Comparison of ENCODE assay signal across 1 cellular context in genomic region chr16:30092373-30093010, GRCh38.
TF ChIP-seq lines count a peak whose summit lies in the region.

No MANE protein-coding gene starts in this region.

TF ChIP-seq in H1, 55 proteins besides CTCF, POLR2A, EP300 and RAD21:
- TF ChIP-seq BCL11A (IDR thresholded peaks at IDR 0.05; ENCODE audit: low read depth in 2 of 2, low read length in 2 of 2) (no peak), TBP (IDR thresholded peaks at IDR 0.05; ENCODE audit: low read depth, low read length) (peak; percentile 50; the same call in 1 of the 2 replicates), EGR1 (IDR thresholded peaks at IDR 0.05; ENCODE audit: borderline replicate concordance, low read depth, low read length) (peak; percentile 44; the same call in 1 of the 2 replicates), NRF1 (IDR thresholded peaks at IDR 0.05; ENCODE audit: low read depth, low read length) (no peak), RFX5 (IDR thresholded peaks at IDR 0.05; ENCODE audit: borderline replicate concordance, low read depth, low read length) (no peak), CHD7 (IDR thresholded peaks at IDR 0.05; ENCODE audit: insufficient replicate concordance, low read length) (no peak), ASH2L (IDR thresholded peaks at IDR 0.05; ENCODE audit: low read length) (no peak), MAFK (IDR thresholded peaks at IDR 0.05; ENCODE audit: low read depth, low read length) (no peak), SIN3A (conservative IDR thresholded peaks at IDR 0.05 in 1 of 2, IDR thresholded peaks at IDR 0.05 in 1 of 2; ENCODE audit: low read depth in 1 of 2, low read length in 2 of 2) (peak; percentile 68 to 83; a peak in 3 of 4 replicates), TAF1 (IDR thresholded peaks at IDR 0.05; ENCODE audit: low read depth, low read length) (peak; percentile 38), TEAD4 (IDR thresholded peaks at IDR 0.05; ENCODE audit: low read depth, low read length) (no peak), YY1 (IDR thresholded peaks at IDR 0.05; ENCODE audit: low read depth, low read length) (peak; percentile 53; the same call in 1 of the 2 replicates), SUZ12 (IDR thresholded peaks at IDR 0.05; ENCODE audit: low read length) (no peak), KDM1A (IDR thresholded peaks at IDR 0.05; ENCODE audit: borderline replicate concordance, low read length) (peak; percentile 96; the same call in 1 of the 2 replicates), USF2 (IDR thresholded peaks at IDR 0.05; ENCODE audit: low read length) (peak; percentile 44; the same call in 1 of the 2 replicates), POU5F1 (IDR thresholded peaks at IDR 0.05; ENCODE audit: low read depth, low read length) (no peak), POLR2AphosphoS5 (IDR thresholded peaks at IDR 0.05; ENCODE audit: low read depth, low read length) (peak; percentile 58; the same call in 1 of the 2 replicates), CHD1 (IDR thresholded peaks at IDR 0.05; ENCODE audit: low read depth, low read length) (no peak), HDAC2 (IDR thresholded peaks at IDR 0.05; ENCODE audit: borderline replicate concordance in 1 of 2, low read depth in 2 of 2, low read length in 2 of 2) (peak in 1 of 2 experiments; percentile 93; a peak in 1 of 4 replicates), CBX8 (IDR thresholded peaks at IDR 0.05; ENCODE audit: borderline replicate concordance, low read depth, low read length) (no peak), JUN (IDR thresholded peaks at IDR 0.05; ENCODE audit: low read depth, low read length) (no peak), JUND (IDR thresholded peaks at IDR 0.05; ENCODE audit: low read length) (no peak), NANOG (IDR thresholded peaks at IDR 0.05; ENCODE audit: insufficient read depth, low read depth, low read length, poor library complexity, severe bottlenecking) (peak; percentile 40), BACH1 (IDR thresholded peaks at IDR 0.05; ENCODE audit: low read length) (no peak), TAF7 (optimal IDR thresholded peaks at IDR 0.05; ENCODE audit: borderline replicate concordance, low read depth, low read length) (no peak), ZNF274 (IDR thresholded peaks at IDR 0.05; ENCODE audit: borderline replicate concordance, extremely low read depth, low read length) (no peak), SP1 (IDR thresholded peaks at IDR 0.05; ENCODE audit: low read depth, low read length) (peak; percentile 52; the same call in 1 of the 2 replicates), CEBPB (IDR thresholded peaks at IDR 0.05; ENCODE audit: low read depth, low read length) (no peak), CREB1 (IDR thresholded peaks at IDR 0.05) (peak; percentile 70), KDM4A (IDR thresholded peaks at IDR 0.05; ENCODE audit: low read depth, low read length, severe bottlenecking) (no peak), CHD2 (IDR thresholded peaks at IDR 0.05; ENCODE audit: low read length) (0 out of 2 replicates have a peak, but pooled peaks have one; percentile 42), HDAC6 (IDR thresholded peaks at IDR 0.05; ENCODE audit: low read depth, low read length) (no peak), BRCA1 (IDR thresholded peaks at IDR 0.05; ENCODE audit: low read depth, low read length) (no peak), CTBP2 (IDR thresholded peaks at IDR 0.05; ENCODE audit: borderline replicate concordance, insufficient read depth, insufficient read length, low read length) (no peak)
- TF ChIP-seq, protein P1, sequence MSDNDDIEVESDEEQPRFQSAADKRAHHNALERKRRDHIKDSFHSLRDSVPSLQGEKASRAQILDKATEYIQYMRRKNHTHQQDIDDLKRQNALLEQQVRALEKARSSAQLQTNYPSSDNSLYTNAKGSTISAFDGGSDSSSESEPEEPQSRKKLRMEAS (IDR thresholded peaks at IDR 0.05): peak; percentile 95
- TF ChIP-seq, protein P2, sequence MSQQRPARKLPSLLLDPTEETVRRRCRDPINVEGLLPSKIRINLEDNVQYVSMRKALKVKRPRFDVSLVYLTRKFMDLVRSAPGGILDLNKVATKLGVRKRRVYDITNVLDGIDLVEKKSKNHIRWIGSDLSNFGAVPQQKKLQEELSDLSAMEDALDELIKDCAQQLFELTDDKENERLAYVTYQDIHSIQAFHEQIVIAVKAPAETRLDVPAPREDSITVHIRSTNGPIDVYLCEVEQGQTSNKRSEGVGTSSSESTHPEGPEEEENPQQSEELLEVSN (IDR thresholded peaks at IDR 0.05): peak; percentile 85
